Comparison of ENCODE assay signal across 18 cellular contexts in the genomic region with DNA sequence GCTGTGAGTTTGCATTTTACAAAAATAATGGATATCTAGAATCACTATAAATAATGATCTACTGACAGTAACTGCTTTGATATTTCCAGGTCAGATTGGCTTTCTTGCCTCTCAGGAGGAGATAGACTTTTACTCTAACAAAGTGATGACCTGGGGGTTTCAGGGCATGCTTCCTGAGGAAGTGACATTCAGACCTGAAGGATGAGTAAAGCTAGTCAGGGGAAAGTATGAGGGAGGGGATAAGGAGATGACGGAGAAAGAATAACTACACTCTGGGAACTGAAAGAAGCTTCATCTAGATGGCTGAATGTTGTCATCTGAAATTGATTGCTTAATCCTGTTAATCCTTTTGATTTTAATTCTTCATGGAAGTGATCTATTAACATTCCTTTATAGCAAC. TPM values are rescaled to one million over a fixed set of nuclear protein-coding genes. Genes with fewer than 3 reads are reported as not detected.
DNase-seq lines count a peak whose midpoint lies in the region; ATAC-seq and TF ChIP-seq lines count a peak whose summit lies in the region.
"Had no signal": no experiment of that assay in that cellular context is flagged by ENCODE, and none has a peak within 500 bp of the region (broad histone marks: within the 10 kb centered on the region; RNA-seq: fewer than 3 reads in every experiment).

No MANE protein-coding gene starts in this region.

- H3K27me3 Mint-ChIP-seq in endothelial cell (ENCODE audit: unreplicated experiment), result no peaks in the 10 kb centered on the region
- no peaks in the 10 kb centered on the region for H3K27me3 Mint-ChIP-seq in stimulated activated naive CD8-positive, alpha-beta T cell treated with anti-CD3 and anti-CD28 coated beads, Interleukin-15, amount 100 ng/mL, for 72 hours

- no peak for TF ChIP-seq CTCF in endothelial cell (IDR thresholded peaks at IDR 0.05; ENCODE audit: unreplicated experiment)

- DNase-seq in activated naive CD4-positive, alpha-beta T cell treated with anti-CD3 and anti-CD28 coated beads, Interleukin-2, amount 50 U/mL, for 72 hours (ENCODE audit: low spot score in 2 of 2), result no peak
- DNase-seq in activated naive CD4-positive, alpha-beta T cell (lab: John Stamatoyannopoulos, UW), result no peak
- peak; percentile 13 to 34 for DNase-seq in NOMO-1 (lab: John Stamatoyannopoulos, UW; ENCODE audit: unreplicated experiment in 2 of 2)
- no peak for DNase-seq in endothelial cell (ENCODE audit: low spot score)
- DNase-seq in stimulated activated naive CD8-positive, alpha-beta T cell treated with anti-CD3 and anti-CD28 coated beads, Interleukin-15, amount 100 ng/mL, for 72 hours, result no peak
- no peak for DNase-seq in NCI-H524 treated with DMSO at 0.1 percent for 48 hours (lab: John Stamatoyannopoulos, UW)
- DNase-seq in SKM-1 treated with dmso at 0.1 percent for 144 hours (lab: John Stamatoyannopoulos, UW; ENCODE audit: unreplicated experiment), result no peak
- DNase-seq: activated CD4-positive, CD25-positive, alpha-beta regulatory T cell treated with anti-CD3 and anti-CD28 coated beads, Interleukin-2, amount 50 U/mL, for 72 hours; activated T-cell treated with anti-CD3 and anti-CD28 coated beads, Interleukin-2, amount 50 U/mL, for 48 hours; H7; lower lobe of right lung; NCI-H187; NCI-H510A treated with DMSO at 0.1 percent for 48 hours; right lobe of liver; stimulated activated CD4-positive, alpha-beta T cell treated with anti-CD3 and anti-CD28 coated beads, Interleukin-4, amount 100 ng/mL, for 1 hour had no signal

- peak; percentile 82 to 98 for ATAC-seq in activated naive CD4-positive, alpha-beta T cell treated with anti-CD3 and anti-CD28 coated beads, Interleukin-2, amount 50 U/mL, for 72 hours
- peak; percentile 75 for ATAC-seq in stimulated activated naive CD8-positive, alpha-beta T cell treated with anti-CD3 and anti-CD28 coated beads, Interleukin-15, amount 100 ng/mL, for 72 hours
- no peak for ATAC-seq in HG03439 (IDR thresholded peaks at IDR 0.05; ENCODE audit: unreplicated experiment)
- ATAC-seq: lower lobe of right lung, Panc1 had no signal

- no peaks in the 10 kb centered on the region for H3K9me3 Mint-ChIP-seq in activated naive CD4-positive, alpha-beta T cell treated with anti-CD3 and anti-CD28 coated beads, Interleukin-2, amount 50 U/mL, for 72 hours
- no peaks in the 10 kb centered on the region for H3K9me3 Mint-ChIP-seq in endothelial cell (ENCODE audit: unreplicated experiment)
- no peaks in the 10 kb centered on the region for H3K9me3 Mint-ChIP-seq in stimulated activated naive CD8-positive, alpha-beta T cell treated with anti-CD3 and anti-CD28 coated beads, Interleukin-15, amount 100 ng/mL, for 72 hours
- H3K9me3 Mint-ChIP-seq: neural progenitor cell had no signal

- peaks cover 0 to 13% of the 10 kb centered on the region in 2 donors for H3K36me3 Mint-ChIP-seq in activated naive CD4-positive, alpha-beta T cell treated with anti-CD3 and anti-CD28 coated beads, Interleukin-2, amount 50 U/mL, for 72 hours
- no peaks in the 10 kb centered on the region for H3K36me3 Mint-ChIP-seq in endothelial cell (ENCODE audit: low read depth, unreplicated experiment)

- no peak overlapping the region for H3K4me3 Mint-ChIP-seq in endothelial cell (ENCODE audit: unreplicated experiment)
- H3K4me3 Mint-ChIP-seq in stimulated activated naive CD8-positive, alpha-beta T cell treated with anti-CD3 and anti-CD28 coated beads, Interleukin-15, amount 100 ng/mL, for 72 hours, result no peak overlapping the region
- H3K4me3 Mint-ChIP-seq: neural progenitor cell had no signal

- peaks cover 21% of the 10 kb centered on the region for H3K4me1 Mint-ChIP-seq in endothelial cell (ENCODE audit: unreplicated experiment)
- peaks cover 44% of the 10 kb centered on the region for H3K4me1 Mint-ChIP-seq in stimulated activated naive CD8-positive, alpha-beta T cell treated with anti-CD3 and anti-CD28 coated beads, Interleukin-15, amount 100 ng/mL, for 72 hours

- peak overlapping the region in 1 of 2 donors; percentile 20 for H3K27ac Mint-ChIP-seq in activated naive CD4-positive, alpha-beta T cell treated with anti-CD3 and anti-CD28 coated beads, Interleukin-2, amount 50 U/mL, for 72 hours
- H3K27ac Mint-ChIP-seq in endothelial cell (ENCODE audit: unreplicated experiment), result peak overlapping the region; percentile 84
- peak overlapping the region in 1 of 2 donors; percentile 80 for H3K27ac Mint-ChIP-seq in stimulated activated naive CD8-positive, alpha-beta T cell treated with anti-CD3 and anti-CD28 coated beads, Interleukin-15, amount 100 ng/mL, for 72 hours
- H3K27ac Mint-ChIP-seq: neural progenitor cell had no signal

RNA-seq across cellular contexts. Expression of gene ARMC8, which starts 32.2 kb away (rescaled TPM):
- total RNA-seq in activated naive CD4-positive, alpha-beta T cell treated with anti-CD3 and anti-CD28 coated beads, Interleukin-2, amount 50 U/mL, for 72 hours, result 10 to 100 TPM; 38.3 to 39.0 TPM
- total RNA-seq in endothelial cell (ENCODE audit: unreplicated experiment), result 39.6 TPM

RNA-seq across cellular contexts. Expression of gene DBR1, which starts 44.5 kb away (rescaled TPM):
- 10 to 100 TPM; 22.0 to 29.2 TPM for total RNA-seq in activated naive CD4-positive, alpha-beta T cell treated with anti-CD3 and anti-CD28 coated beads, Interleukin-2, amount 50 U/mL, for 72 hours
- total RNA-seq in endothelial cell (ENCODE audit: unreplicated experiment), result 15.7 TPM

Comparison
In these comparisons a context has a peak if more than half of its experiments do, and no peak if none do; other contexts are left out.
1. DNase-seq: peak in NOMO-1 (2 of 2); none in activated naive CD4-positive, alpha-beta T cell treated with anti-CD3 and anti-CD28 coated beads, Interleukin-2, amount 50 U/mL, for 72 hours (0 of 2), activated naive CD4-positive, alpha-beta T cell (0 of 4), endothelial cell (single experiment), stimulated activated naive CD8-positive, alpha-beta T cell treated with anti-CD3 and anti-CD28 coated beads, Interleukin-15, amount 100 ng/mL, for 72 hours (0 of 2), NCI-H524 treated with DMSO at 0.1 percent for 48 hours (single experiment) and SKM-1 treated with dmso at 0.1 percent for 144 hours (single experiment).